10 cellular contexts compared by ENCODE assay signal in genomic region chr16:54655171-54655590, GRCh38.
A peak's percentile ranks its signal among the peaks of the same experiment; 100 is the strongest.
DNase-seq lines count a peak whose midpoint lies in the region; ATAC-seq, FAIRE-seq and TF ChIP-seq lines count a peak whose summit lies in the region.
"Had no signal": no experiment of that assay in that cellular context is flagged by ENCODE, and none has a peak within 500 bp of the region (broad histone marks: within the 10 kb centered on the region; RNA-seq: fewer than 3 reads in every experiment).

No MANE protein-coding gene starts in this region.

- peaks cover 50% of the 10 kb centered on the region for H3K4me1 Mint-ChIP-seq in endothelial cell (ENCODE audit: unreplicated experiment)

- no peaks in the 10 kb centered on the region for H3K9me3 Mint-ChIP-seq in endothelial cell (ENCODE audit: unreplicated experiment)

- H3K36me3 ChIP-seq in NT2/D1 (ENCODE audit: insufficient read depth, insufficient read length, low read length) (no peaks in the 10 kb centered on the region), mesodermal cell (ENCODE audit: control insufficient read depth, insufficient read depth, low read length) (no peaks in the 10 kb centered on the region), tibial artery (no peaks in the 10 kb centered on the region)
- H3K36me3 ChIP-seq: HAP-1 had no signal

- no peak overlapping the region for H3K4me3 ChIP-seq in NT2/D1 (ENCODE audit: insufficient read length, low read depth)
- H3K4me3 ChIP-seq in mesodermal cell (ENCODE audit: extremely low read depth, insufficient read depth, low read length, poor library complexity, severe bottlenecking): no peak overlapping the region
- peak overlapping the region; percentile 27 to 35 for H3K4me3 ChIP-seq in tibial artery
- H3K4me3 ChIP-seq: HAP-1 had no signal

- intact Hi-C loops in tibial artery (cut with DNase I; ENCODE audit: low total_unique reads): no loop called here

- peak overlapping the region; percentile 57 for H3K27ac ChIP-seq in mesodermal cell (ENCODE audit: low read depth, low read length, severe bottlenecking)
- peak overlapping the region; percentile 72 to 75 for H3K27ac ChIP-seq in tibial artery

- FAIRE-seq in GM12892 (lab: Jason Lieb, UNC): no peak
- FAIRE-seq: RCC 7860 had no signal

- 19 to 20% methylated on average over 10 of the region's 14 CpGs for WGBS in mesodermal cell (ENCODE audit: insufficient coverage in 2 of 2), 2 experiments

- TF ChIP-seq CTCF in endothelial cell (IDR thresholded peaks at IDR 0.05; ENCODE audit: unreplicated experiment) (no peak), tibial artery (IDR thresholded peaks at IDR 0.05) (no peak)

- DNase-seq in NT2/D1 (ENCODE audit: low read depth, low spot score): no peak
- peak; percentile 60 for DNase-seq in endothelial cell (ENCODE audit: low spot score)
- DNase-seq in tibial artery: peak; percentile 23 to 71
- DNase-seq in effector CD4-positive, alpha-beta T cell: no peak
- DNase-seq in GM12892 (ENCODE audit: insufficient read length): no peak
- DNase-seq: activated gamma-delta T cell treated with Interleukin-2 at 50 U/mL for 16 hours had no signal

- H3K36me3 Mint-ChIP-seq in endothelial cell (ENCODE audit: low read depth, unreplicated experiment): no peaks in the 10 kb centered on the region

- peak overlapping the region; percentile 60 for H3K4me3 Mint-ChIP-seq in endothelial cell (ENCODE audit: unreplicated experiment)

- H3K27me3 Mint-ChIP-seq in endothelial cell (ENCODE audit: unreplicated experiment): no peaks in the 10 kb centered on the region

- H3K27me3 ChIP-seq in NT2/D1 (ENCODE audit: insufficient read depth, insufficient read length) (peaks cover 8% of the 10 kb centered on the region), tibial artery (no peaks in the 10 kb centered on the region)

- no peak for TF ChIP-seq POLR2A in GM12892 (IDR thresholded peaks at IDR 0.05; ENCODE audit: low read depth, low read length)

- H3K9me3 ChIP-seq in NT2/D1 (ENCODE audit: insufficient read depth, low read length): peaks cover 9% of the 10 kb centered on the region
- H3K9me3 ChIP-seq in mesodermal cell (ENCODE audit: control insufficient read depth, low read length): no peaks in the 10 kb centered on the region
- no peaks in the 10 kb centered on the region for H3K9me3 ChIP-seq in tibial artery
- H3K9me3 ChIP-seq: HAP-1 had no signal

- ATAC-seq in HG02610 (IDR thresholded peaks at IDR 0.05; ENCODE audit: unreplicated experiment): no peak

- H3K4me1 ChIP-seq in NT2/D1 (ENCODE audit: insufficient read depth, insufficient read length): peaks cover 7% of the 10 kb centered on the region
- H3K4me1 ChIP-seq in mesodermal cell (ENCODE audit: control insufficient read depth, insufficient read depth, low read length, poor library complexity, severe bottlenecking): peaks cover 11% of the 10 kb centered on the region
- peaks cover 0 to 49% (median 40%) of the 10 kb centered on the region in 4 donors for H3K4me1 ChIP-seq in tibial artery

- peak overlapping the region; percentile 37 for H3K9ac ChIP-seq in NT2/D1 (ENCODE audit: insufficient read length, low read depth)

- H3K27ac Mint-ChIP-seq in endothelial cell (ENCODE audit: unreplicated experiment): peak overlapping the region; percentile 95

Comparison
In these comparisons a context has a peak if more than half of its experiments do, and no peak if none do; other contexts are left out.
1. DNase-seq: peak in endothelial cell (single experiment) and tibial artery (2 of 2); none in NT2/D1 (single experiment), effector CD4-positive, alpha-beta T cell (single experiment) and GM12892 (single experiment).
2. H3K4me3 ChIP-seq: peak in tibial artery (2 of 2); none in NT2/D1 (single experiment) and mesodermal cell (single experiment).